Comparison of ENCODE assay signal across 27 cellular contexts in the genomic region with DNA sequence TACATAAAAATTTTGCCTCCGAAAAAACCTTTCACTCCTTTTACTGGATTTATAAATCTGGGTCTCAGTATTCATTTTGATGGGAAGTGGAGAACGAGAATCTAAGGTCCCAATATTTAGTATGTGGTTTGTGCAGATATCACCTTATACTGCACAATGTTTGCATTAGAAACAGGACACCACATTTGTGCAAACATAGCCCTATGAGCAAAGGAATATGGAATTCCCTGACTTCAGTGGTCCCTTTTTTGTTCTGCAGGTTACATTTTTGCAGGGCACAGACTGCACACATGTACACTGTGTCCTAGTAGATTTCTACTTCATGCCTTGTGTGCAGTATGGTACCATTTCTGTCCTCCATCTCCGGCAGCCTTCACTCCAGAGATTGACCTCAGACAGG.
A peak's percentile ranks its signal among the peaks of the same experiment; 100 is the strongest.
DNase-seq lines count a peak whose midpoint lies in the region; ATAC-seq, FAIRE-seq and TF ChIP-seq lines count a peak whose summit lies in the region.
"Had no signal": no experiment of that assay in that cellular context is flagged by ENCODE, and none has a peak within 500 bp of the region (broad histone marks: within the 10 kb centered on the region; RNA-seq: fewer than 3 reads in every experiment).

No MANE protein-coding gene starts in this region.

- H2BK12ac ChIP-seq in neuronal stem cell (ENCODE audit: low read length): no peak overlapping the region
- no peak overlapping the region for H2BK12ac ChIP-seq in trophoblast cell (ENCODE audit: low read length)

- H3K4me1 ChIP-seq in HepG2 (ENCODE audit: insufficient read depth, low read length) (no peaks in the 10 kb centered on the region), right lobe of liver (no peaks in the 10 kb centered on the region), PC-3 (ENCODE audit: insufficient read depth, low read length) (peaks cover 6% of the 10 kb centered on the region; the same call in 1 of the 2 replicates), neuronal stem cell (ENCODE audit: control insufficient read depth in 2 of 2, insufficient read depth in 1 of 2, low read depth in 1 of 2, low read length in 2 of 2) (no peaks in the 10 kb centered on the region), trophoblast cell (ENCODE audit: control insufficient read depth in 1 of 2, insufficient read depth in 2 of 2, low read length in 2 of 2) (no peaks in the 10 kb centered on the region)
- H3K4me1 ChIP-seq: BE2C, BLaER1 had no signal

- H3K36me3 ChIP-seq in HepG2 (replicated peaks in 1 of 2; ENCODE audit: control insufficient read depth in 1 of 2, insufficient read depth in 2 of 2, low read length in 2 of 2) (no peaks in the 10 kb centered on the region), right lobe of liver (no peaks in the 10 kb centered on the region), PC-3 (ENCODE audit: low read depth, low read length) (no peaks in the 10 kb centered on the region), neuronal stem cell (replicated peaks in 1 of 2; ENCODE audit: control insufficient read depth in 2 of 2, insufficient read depth in 2 of 2, low read length in 2 of 2) (no peaks in the 10 kb centered on the region), trophoblast cell (ENCODE audit: control insufficient read depth in 1 of 2, insufficient read depth in 2 of 2, low read length in 2 of 2) (no peaks in the 10 kb centered on the region)
- H3K36me3 ChIP-seq: BE2C, BLaER1 had no signal

- no peaks in the 10 kb centered on the region for H3F3A ChIP-seq in PC-3 (ENCODE audit: low read length, unreplicated experiment)

- no peaks in the 10 kb centered on the region for H3K9me2 ChIP-seq in PC-3 (replicated peaks; ENCODE audit: low read length)

- H3K27me3 ChIP-seq in HepG2 (ENCODE audit: control insufficient read depth in 1 of 2, insufficient read depth in 2 of 2, low read length in 2 of 2) (no peaks in the 10 kb centered on the region), right lobe of liver (no peaks in the 10 kb centered on the region), PC-3 (ENCODE audit: low read length) (no peaks in the 10 kb centered on the region), neuronal stem cell (ENCODE audit: control insufficient read depth in 3 of 3, insufficient read depth in 3 of 3, low read depth in 1 of 3, low read length in 3 of 3) (no peaks in the 10 kb centered on the region), trophoblast cell (ENCODE audit: insufficient read depth, low read length) (no peaks in the 10 kb centered on the region)
- H3K27me3 ChIP-seq: BE2C, BLaER1 had no signal

- H3K18ac ChIP-seq in neuronal stem cell (ENCODE audit: low read length) (no peak overlapping the region), trophoblast cell (ENCODE audit: low read length) (no peak overlapping the region)

- H3K9me3 ChIP-seq in HepG2 (ENCODE audit: low read length) (no peaks in the 10 kb centered on the region), right lobe of liver (no peaks in the 10 kb centered on the region), PC-3 (ENCODE audit: low read length) (no peaks in the 10 kb centered on the region), neuronal stem cell (replicated peaks in 1 of 2; ENCODE audit: control insufficient read depth in 2 of 2, insufficient read depth in 1 of 2, low read depth in 1 of 2, low read length in 2 of 2) (no peaks in the 10 kb centered on the region), trophoblast cell (ENCODE audit: insufficient read depth, low read depth, low read length) (no peaks in the 10 kb centered on the region)
- H3K9me3 ChIP-seq: BE2C, BLaER1 had no signal

- H2AFZ ChIP-seq in HepG2 (ENCODE audit: low read length) (no peak overlapping the region), PC-3 (ENCODE audit: low read length) (no peak overlapping the region), neuronal stem cell (ENCODE audit: low read length) (peak overlapping the region; percentile 47), trophoblast cell (ENCODE audit: insufficient read depth, low read length, poor library complexity) (no peak overlapping the region)

- intact Hi-C loops in HepG2 (cut with micrococcal nuclease; ENCODE audit: unreplicated experiment): no loop called here
- intact Hi-C loops in right lobe of liver (cut with DNase I): no loop called here
- intact Hi-C loops in PC-3 (cut with micrococcal nuclease): no loop called here
- intact Hi-C loops in posterior vena cava (cut with DNase I): no loop called here

- BruUV-seq in HepG2 (replicated peaks; lab: Mats Ljungman, UMichigan): no TSS peak
- no TSS peak for BruUV-seq in PC-3 (replicated peaks; lab: Mats Ljungman, UMichigan)

- no peak for TF ChIP-seq RAD21 in HepG2 (CRISPR knock-in tag; IDR thresholded peaks at IDR 0.05)

- H3K79me1 ChIP-seq in neuronal stem cell (ENCODE audit: low read depth, low read length) (no peaks in the 10 kb centered on the region), trophoblast cell (ENCODE audit: low read length) (no peaks in the 10 kb centered on the region)

- H2BK15ac ChIP-seq in neuronal stem cell (ENCODE audit: low read length): no peak overlapping the region

- no peak overlapping the region for H4K8ac ChIP-seq in neuronal stem cell (ENCODE audit: low read depth, low read length)
- H4K8ac ChIP-seq in trophoblast cell (ENCODE audit: low read depth, low read length): no peak overlapping the region

- no peak for FAIRE-seq in HepG2 (lab: Jason Lieb, UNC)
- FAIRE-seq: A204.1, GM12878, GM12892, GM18507 had no signal

- H4K12ac ChIP-seq in trophoblast cell (ENCODE audit: low read depth, low read length): no peak overlapping the region

- no peak overlapping the region for H3K23ac ChIP-seq in neuronal stem cell (ENCODE audit: low read depth, low read length, poor library complexity)
- H3K23ac ChIP-seq in trophoblast cell (ENCODE audit: low read length): no peak overlapping the region

- no peak overlapping the region for H2AK5ac ChIP-seq in neuronal stem cell (ENCODE audit: low read depth, low read length)
- no peak overlapping the region for H2AK5ac ChIP-seq in trophoblast cell (ENCODE audit: low read length)

- CTCF ChIA-PET in HepG2 (lab: Yijun Ruan, JAX; ENCODE audit: low intra/inter-chr PET ratio, low total read pairs): no interaction called here
- CTCF ChIA-PET in PC-3 (lab: Charles Lee): no interaction called here

- 2% methylated on average over 3 of the region's 3 CpGs for WGBS in HepG2 (ENCODE audit: low lambda C conversion rate)
- 45% methylated on average over 3 of the region's 3 CpGs for WGBS in right lobe of liver (ENCODE audit: insufficient coverage, low coverage, low lambda C conversion rate, missing lambda C conversion rate)
- no CpG with 5 or more reads among the region's 3 CpGs for WGBS in neuronal stem cell (ENCODE audit: extremely low coverage in 2 of 2, insufficient read length in 2 of 2, insufficient replicate concordance in 1 of 2), 2 donors
- no CpG with 5 or more reads among the region's 3 CpGs for WGBS in trophoblast cell (ENCODE audit: extremely low coverage, insufficient coverage, insufficient read length)

- H2BK5ac ChIP-seq in neuronal stem cell (ENCODE audit: low read length) (no peak overlapping the region), trophoblast cell (ENCODE audit: low read depth, low read length, poor library complexity) (no peak overlapping the region)

- ATAC-seq in HepG2 (peak; percentile 64), right lobe of liver (no peak), PC-3 (peak; percentile 96)
- ATAC-seq: GM12878 had no signal

- H3K14ac ChIP-seq in neuronal stem cell (ENCODE audit: low read length) (no peak overlapping the region), trophoblast cell (ENCODE audit: low read length) (no peak overlapping the region)

- TF ChIP-seq CTCF in HepG2 (CRISPR knock-in tag; IDR thresholded peaks at IDR 0.05) (no peak), right lobe of liver (IDR thresholded peaks at IDR 0.05) (no peak), PC-3 (conservative IDR thresholded peaks at IDR 0.05; ENCODE audit: low read depth, low read length) (no peak)

- H2BK120ac ChIP-seq in neuronal stem cell (ENCODE audit: low read depth, low read length) (no peak overlapping the region), trophoblast cell (ENCODE audit: insufficient read depth, low read length, poor library complexity) (no peak overlapping the region)

- H3K4me3 ChIP-seq in HepG2 (replicated peaks in 1 of 3; ENCODE audit: insufficient read depth in 1 of 3, low read depth in 2 of 3, low read length in 3 of 3) (no peak overlapping the region), right lobe of liver (no peak overlapping the region), PC-3 (ENCODE audit: low read length) (no peak overlapping the region), neuronal stem cell (ENCODE audit: low read length in 2 of 2) (no peak overlapping the region), trophoblast cell (ENCODE audit: low read depth, low read length) (no peak overlapping the region)
- H3K4me3 ChIP-seq: BLaER1, GM12878 had no signal

- no peak for TF ChIP-seq POLR2A in HepG2 (IDR thresholded peaks at IDR 0.05; ENCODE audit: insufficient read depth in 1 of 2, low read depth in 2 of 2, low read length in 2 of 2)
- no peak for TF ChIP-seq POLR2A in right lobe of liver (IDR thresholded peaks at IDR 0.05)

- H3K4ac ChIP-seq in neuronal stem cell (ENCODE audit: low read length): no peak overlapping the region
- no peak overlapping the region for H3K4ac ChIP-seq in trophoblast cell (ENCODE audit: low read depth, low read length)

- H3K4me2 ChIP-seq in HepG2 (ENCODE audit: low read depth, low read length) (no peak overlapping the region), PC-3 (ENCODE audit: low read length) (no peak overlapping the region), neuronal stem cell (ENCODE audit: insufficient read depth, low read length, poor library complexity, severe bottlenecking) (no peak overlapping the region), trophoblast cell (ENCODE audit: low read length) (no peak overlapping the region)
- H3K4me2 ChIP-seq: BLaER1 had no signal

- in situ Hi-C loops in HepG2 (cut with HindIII; ENCODE audit: extremely low pct_ligation_motif_present, low pct_unique_long_range_greater_than_20kb): no loop called here

- no peak overlapping the region for H4K91ac ChIP-seq in neuronal stem cell (ENCODE audit: low read depth, low read length, poor library complexity)
- no peak overlapping the region for H4K91ac ChIP-seq in trophoblast cell (ENCODE audit: low read depth, low read length)

- H3K27ac ChIP-seq in HepG2 (ENCODE audit: extremely low read length, insufficient read depth, low read length) (no peak overlapping the region), right lobe of liver (no peak overlapping the region), PC-3 (ENCODE audit: low read length) (no peak overlapping the region), neuronal stem cell (replicated peaks; ENCODE audit: low read length) (no peak overlapping the region), trophoblast cell (ENCODE audit: low read depth, low read length) (no peak overlapping the region)
- H3K27ac ChIP-seq: BLaER1 had no signal

- H4K20me1 ChIP-seq in HepG2 (ENCODE audit: insufficient read depth, low read length): no peaks in the 10 kb centered on the region
- H4K20me1 ChIP-seq in PC-3 (ENCODE audit: low read length): no peaks in the 10 kb centered on the region
- H4K20me1 ChIP-seq: BLaER1 had no signal

- DNase-seq in HepG2 (ENCODE audit: low spot score) (peak; percentile 10), right lobe of liver (no peak), PC-3 (peak; percentile 49), left kidney (ENCODE audit: low read depth, low spot score) (peak; percentile 29), neuronal stem cell (ENCODE audit: low spot score) (no peak), GM19240 (ENCODE audit: insufficient read length, low spot score) (no peak), posterior vena cava (ENCODE audit: low spot score) (no peak), trophoblast cell (no peak)
- DNase-seq: 8988T; ACHN; BE2C; C1 segment of cervical spinal cord; CD4-positive, alpha-beta memory T cell; CD4-positive, CD25-positive, alpha-beta regulatory T cell; CD8-positive, alpha-beta memory T cell; COR-L47; DMS 273 treated with DMSO at 0.1 percent for 48 hours; DMS153; DMS79; DND-41; EL; GDM1 had no signal

- no peaks in the 10 kb centered on the region for H3K79me2 ChIP-seq in HepG2 (ENCODE audit: insufficient read depth, low read length)
- H3K79me2 ChIP-seq in PC-3 (ENCODE audit: low read length): no peaks in the 10 kb centered on the region
- H3K79me2 ChIP-seq in trophoblast cell (ENCODE audit: control insufficient read depth, insufficient read depth, low read length, poor library complexity): no peaks in the 10 kb centered on the region

- H3K9ac ChIP-seq in HepG2 (ENCODE audit: insufficient read depth, low read depth, low read length): no peak overlapping the region
- H3K9ac ChIP-seq in PC-3 (ENCODE audit: low read length): no peak overlapping the region
- H3K9ac ChIP-seq in neuronal stem cell (ENCODE audit: low read depth, low read length, poor library complexity): no peak overlapping the region
- H3K9ac ChIP-seq in trophoblast cell (ENCODE audit: low read length): no peak overlapping the region
- H3K9ac ChIP-seq: BLaER1 had no signal

- POLR2A ChIA-PET in HepG2 (lab: Yijun Ruan, JAX) (no interaction called here), PC-3 (lab: Charles Lee; ENCODE audit: unreplicated experiment) (no interaction called here)

- TF ChIP-seq EP300 in HepG2 (IDR thresholded peaks at IDR 0.05; ENCODE audit: low read depth in 2 of 2, low read length in 2 of 2) (no peak), HepG2 (CRISPR knock-in tag; IDR thresholded peaks at IDR 0.05; ENCODE audit: borderline replicate concordance) (no peak)

Comparison
In these comparisons a context has a peak if more than half of its experiments do, and no peak if none do; other contexts are left out.
1. ATAC-seq: peak in HepG2 (single experiment) and PC-3 (single experiment); none in right lobe of liver (0 of 4).
2. DNase-seq: peak in HepG2 (single experiment), PC-3 (single experiment) and left kidney (single experiment); none in right lobe of liver (0 of 3), neuronal stem cell (single experiment), GM19240 (single experiment), posterior vena cava (single experiment) and trophoblast cell (0 of 2).